ENCODE assay signal across 8 cellular contexts in the genomic region with DNA sequence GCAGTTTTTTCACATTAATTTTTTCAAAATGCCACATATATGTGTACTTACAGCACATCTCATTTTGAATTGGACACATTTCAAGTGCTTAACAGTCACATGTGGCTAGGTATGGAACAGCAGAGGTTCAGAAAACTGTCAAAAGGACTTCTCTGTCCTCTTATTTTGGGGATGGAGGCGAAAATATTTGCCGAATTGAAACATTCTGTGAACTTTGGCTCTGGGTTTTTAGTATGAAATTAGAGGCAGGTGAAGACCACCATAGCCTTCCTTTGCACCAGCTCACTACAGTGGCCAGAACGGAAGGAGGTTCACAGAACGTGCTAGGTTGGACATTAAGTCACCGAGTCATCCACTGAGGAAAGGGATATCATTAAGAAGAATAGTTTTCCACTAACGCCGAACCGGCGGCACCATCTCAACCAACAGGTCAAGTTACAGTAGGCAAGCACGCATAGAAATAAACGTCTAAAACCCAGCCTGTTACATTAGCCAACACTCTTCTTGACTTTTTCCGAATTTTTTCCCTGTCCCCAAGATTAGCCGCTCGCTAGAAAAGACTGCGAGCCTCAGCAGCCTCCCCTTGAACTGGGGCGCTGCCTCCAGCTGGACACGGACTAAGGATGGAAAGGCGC. TPM values are rescaled to one million over a fixed set of nuclear protein-coding genes. Genes with fewer than 3 reads are reported as not detected.
DNase-seq lines count a peak whose midpoint lies in the region; TF ChIP-seq lines count a peak whose summit lies in the region.

No MANE protein-coding gene starts in this region.

- H3K9ac ChIP-seq in stomach smooth muscle (ENCODE audit: low read length in 2 of 2) = no peak overlapping the region

- H3K27ac Mint-ChIP-seq in activated T-helper 2 cell treated with anti-CD3 and anti-CD28 coated beads, Interferon-gamma antibody, Interleukin-2, Interleukin-4, amounts not matched to agents 10 μg/mL and 5 μg/mL and 100 μg/mL, durations not matched to agents 14 hours and 24 hours and 36 hours = peak overlapping the region; percentile 45

- no peak overlapping the region for H3K4me3 Mint-ChIP-seq in activated T-helper 2 cell treated with anti-CD3 and anti-CD28 coated beads, Interferon-gamma antibody, Interleukin-2, Interleukin-4, amounts not matched to agents 10 μg/mL and 5 μg/mL and 100 μg/mL, durations not matched to agents 14 hours and 24 hours and 36 hours (ENCODE audit: low read depth)

- H3K4me1 Mint-ChIP-seq in activated T-helper 2 cell treated with anti-CD3 and anti-CD28 coated beads, Interferon-gamma antibody, Interleukin-2, Interleukin-4, amounts not matched to agents 10 μg/mL and 5 μg/mL and 100 μg/mL, durations not matched to agents 14 hours and 24 hours and 36 hours (ENCODE audit: low read depth) = peaks cover 23% of the 10 kb centered on the region

- no peaks in the 10 kb centered on the region for H3K9me3 Mint-ChIP-seq in activated T-helper 2 cell treated with anti-CD3 and anti-CD28 coated beads, Interferon-gamma antibody, Interleukin-2, Interleukin-4, amounts not matched to agents 10 μg/mL and 5 μg/mL and 100 μg/mL, durations not matched to agents 14 hours and 24 hours and 36 hours

- H3K9me3 ChIP-seq in iPS-18c (ENCODE audit: control insufficient read depth, insufficient read depth, low read length) = peaks cover 2% of the 10 kb centered on the region
- H3K9me3 ChIP-seq in stomach smooth muscle (ENCODE audit: control insufficient read depth in 2 of 2, low read length in 2 of 2) = no peaks in the 10 kb centered on the region
- no peaks in the 10 kb centered on the region for H3K9me3 ChIP-seq in BE2C

- peak in 2 of 3 experiments; percentile 27 to 46 for DNase-seq in NCI-H1417 (lab: John Stamatoyannopoulos, UW)
- DNase-seq in NCI-H1417 treated with DMSO at 0.1 percent for 48 hours (lab: John Stamatoyannopoulos, UW) = no peak
- DNase-seq in activated T-helper 2 cell treated with anti-CD3 and anti-CD28 coated beads, Interferon-gamma antibody, Interleukin-2, Interleukin-4, amounts not matched to agents 10 μg/mL and 5 μg/mL and 100 μg/mL, durations not matched to agents 14 hours and 24 hours and 36 hours (ENCODE audit: low spot score) = no peak
- no peak for DNase-seq in BE2C
- no peak for DNase-seq in GDM1 (lab: John Stamatoyannopoulos, UW)
- DNase-seq in T1000 (lab: John Stamatoyannopoulos, UW) = no peak

- H3K4me1 ChIP-seq in stomach smooth muscle (ENCODE audit: control insufficient read depth, insufficient read depth, low read length) = peaks cover 8% of the 10 kb centered on the region
- H3K4me1 ChIP-seq in BE2C = peaks cover 7% of the 10 kb centered on the region

- H3K36me3 Mint-ChIP-seq in activated T-helper 2 cell treated with anti-CD3 and anti-CD28 coated beads, Interferon-gamma antibody, Interleukin-2, Interleukin-4, amounts not matched to agents 10 μg/mL and 5 μg/mL and 100 μg/mL, durations not matched to agents 14 hours and 24 hours and 36 hours (ENCODE audit: low read depth) = peaks cover 15% of the 10 kb centered on the region

- intact Hi-C loops in activated T-helper 2 cell treated with anti-CD3 and anti-CD28 coated beads, Interferon-gamma antibody, Interleukin-2, Interleukin-4, amounts not matched to agents 10 μg/mL and 5 μg/mL and 100 μg/mL, durations not matched to agents 14 hours and 24 hours and 36 hours (cut with micrococcal nuclease) = loop anchor here (5.0 kb wide), 3 partner anchors 127 to 312 kb away; no protein-coding TSS in a partner anchor

- no peak for TF ChIP-seq CTCF in BE2C (IDR thresholded peaks at IDR 0.05; ENCODE audit: low read depth, low read length)

- H3K4me3 ChIP-seq in iPS-18c (ENCODE audit: insufficient read depth, low read depth, low read length) (peak overlapping the region; percentile 83), stomach smooth muscle (ENCODE audit: low read length in 2 of 2) (peak overlapping the region; percentile 76 to 88), BE2C (ENCODE audit: low read depth, low read length) (no peak overlapping the region)

- H3K27me3 ChIP-seq in stomach smooth muscle (ENCODE audit: control insufficient read depth in 1 of 2, insufficient read depth in 2 of 2, low read length in 2 of 2) (no peaks in the 10 kb centered on the region), BE2C (peaks cover 7% of the 10 kb centered on the region; the same call in 1 of the 2 replicates)

- H3K27me3 Mint-ChIP-seq in activated T-helper 2 cell treated with anti-CD3 and anti-CD28 coated beads, Interferon-gamma antibody, Interleukin-2, Interleukin-4, amounts not matched to agents 10 μg/mL and 5 μg/mL and 100 μg/mL, durations not matched to agents 14 hours and 24 hours and 36 hours (ENCODE audit: low read depth) = peaks cover 14% of the 10 kb centered on the region

- H3K36me3 ChIP-seq in stomach smooth muscle (ENCODE audit: control insufficient read depth in 2 of 2, insufficient read depth in 2 of 2, low read length in 2 of 2) (no peaks in the 10 kb centered on the region), BE2C (peaks cover 3% of the 10 kb centered on the region)

- H3K27ac ChIP-seq in stomach smooth muscle (ENCODE audit: low read length) = no peak overlapping the region

RNA-seq across cellular contexts. Expression of gene TLE4, which starts 1.8 kb away (rescaled TPM):
- total RNA-seq in activated T-helper 2 cell treated with anti-CD3 and anti-CD28 coated beads, Interferon-gamma antibody, Interleukin-2, Interleukin-4, amounts not matched to agents 10 μg/mL and 5 μg/mL and 100 μg/mL, durations not matched to agents 14 hours and 24 hours and 36 hours = 20.7 and 21.7 TPM in 2 replicates
- polyA plus RNA-seq in BE2C (2012; ENCODE audit: insufficient read depth, insufficient read length, low read depth) = 70.2 TPM

Comparison
In these comparisons a context has a peak if more than half of its experiments do, and no peak if none do; other contexts are left out.
1. DNase-seq: peak in NCI-H1417 (2 of 3); none in NCI-H1417 treated with DMSO at 0.1 percent for 48 hours (single experiment), activated T-helper 2 cell treated with anti-CD3 and anti-CD28 coated beads, Interferon-gamma antibody, Interleukin-2, Interleukin-4, amounts not matched to agents 10 μg/mL and 5 μg/mL and 100 μg/mL, durations not matched to agents 14 hours and 24 hours and 36 hours (single experiment), BE2C (single experiment), GDM1 (single experiment) and T1000 (single experiment).